Comparison of ENCODE assay signal across 12 cellular contexts in genomic region chr14:61694039-61694438, GRCh38. TPM values are rescaled to one million over a fixed set of nuclear protein-coding genes. Genes with fewer than 3 reads are reported as not detected.
DNase-seq lines count a peak whose midpoint lies in the region; ATAC-seq and TF ChIP-seq lines count a peak whose summit lies in the region.
"Had no signal": no experiment of that assay in that cellular context is flagged by ENCODE, and none has a peak within 500 bp of the region (broad histone marks: within the 10 kb centered on the region; RNA-seq: fewer than 3 reads in every experiment).

No MANE protein-coding gene starts in this region.

- peaks cover 33% of the 10 kb centered on the region for H4K20me1 ChIP-seq in PC-3 (ENCODE audit: low read length)

- no TSS peak for BruUV-seq in PC-3 (replicated peaks; lab: Mats Ljungman, UMichigan)

- peak overlapping the region; percentile 91 for H3K4me2 ChIP-seq in PC-3 (ENCODE audit: low read length)
- H3K4me2 ChIP-seq in skeletal muscle satellite cell (ENCODE audit: low read length), result peak overlapping the region; percentile 92

- no peaks in the 10 kb centered on the region for H3K9me3 Mint-ChIP-seq in activated T-cell treated with anti-CD3 and anti-CD28 coated beads, Interleukin-2, amount 50 U/mL, for 4 hours
- H3K9me3 Mint-ChIP-seq in effector memory CD8-positive, alpha-beta T cell, result no peaks in the 10 kb centered on the region

- no peaks in the 10 kb centered on the region for H3K27me3 ChIP-seq in PC-3 (ENCODE audit: low read length)
- H3K27me3 ChIP-seq in skeletal muscle satellite cell (ENCODE audit: control insufficient read depth, insufficient read depth, low read length), result no peaks in the 10 kb centered on the region
- H3K27me3 ChIP-seq: Peyer's patch, upper lobe of left lung had no signal

- peaks cover 35% of the 10 kb centered on the region for H3K4me1 Mint-ChIP-seq in activated T-cell treated with anti-CD3 and anti-CD28 coated beads, Interleukin-2, amount 50 U/mL, for 4 hours (ENCODE audit: low read depth)
- peaks cover 17 to 33% of the 10 kb centered on the region in 2 donors for H3K4me1 Mint-ChIP-seq in effector memory CD8-positive, alpha-beta T cell (ENCODE audit: low read depth in 2 of 2)

- peaks cover 38% of the 10 kb centered on the region for H3K79me2 ChIP-seq in PC-3 (ENCODE audit: low read length)

- H3K9me3 ChIP-seq in PC-3 (ENCODE audit: low read length) (no peaks in the 10 kb centered on the region), skeletal muscle satellite cell (replicated peaks; ENCODE audit: low read length) (no peaks in the 10 kb centered on the region)
- H3K9me3 ChIP-seq: Peyer's patch, upper lobe of left lung had no signal

- H3K9ac ChIP-seq in PC-3 (ENCODE audit: low read length), result 0 out of 2 replicates have a peak overlapping the region, but pooled peaks have one; percentile 71
- H3K9ac ChIP-seq in skeletal muscle satellite cell (ENCODE audit: low read depth, low read length), result peak overlapping the region; percentile 83

- H3K27ac Mint-ChIP-seq in effector memory CD8-positive, alpha-beta T cell, result peak overlapping the region; percentile 94 to 97

- H3K27ac ChIP-seq in PC-3 (ENCODE audit: low read length), result no peak overlapping the region

- H3K4me3 ChIP-seq in PC-3 (ENCODE audit: low read length), result peak overlapping the region; percentile 86; the same call in 1 of the 2 replicates
- no peak overlapping the region for H3K4me3 ChIP-seq in skeletal muscle satellite cell (ENCODE audit: low read length)

- TF ChIP-seq CTCF in PC-3 (conservative IDR thresholded peaks at IDR 0.05; ENCODE audit: low read depth, low read length), result no peak

- intact Hi-C loops in PC-3 (cut with micrococcal nuclease), result loop anchor here (2.0 kb wide), 2 partner anchors 37 to 63 kb away; no protein-coding TSS in a partner anchor

- H3K27me3 Mint-ChIP-seq in activated T-cell treated with anti-CD3 and anti-CD28 coated beads, Interleukin-2, amount 50 U/mL, for 4 hours (ENCODE audit: low read depth), result no peaks in the 10 kb centered on the region
- H3K27me3 Mint-ChIP-seq in effector memory CD8-positive, alpha-beta T cell, result no peaks in the 10 kb centered on the region

- peaks cover 11% of the 10 kb centered on the region for H3K36me3 Mint-ChIP-seq in activated T-cell treated with anti-CD3 and anti-CD28 coated beads, Interleukin-2, amount 50 U/mL, for 4 hours (ENCODE audit: insufficient read depth)
- peaks cover 15% of the 10 kb centered on the region for H3K36me3 Mint-ChIP-seq in effector memory CD8-positive, alpha-beta T cell (ENCODE audit: insufficient read depth)

- DNase-seq in activated T-cell treated with anti-CD3 and anti-CD28 coated beads, Interleukin-2, amount 50 U/mL, for 4 hours, result no peak
- DNase-seq in activated T-cell treated with anti-CD3 and anti-CD28 coated beads for 4 hours (no peak), PC-3 (no peak), NCI-H82 treated with DMSO at 0.1 percent for 48 hours (lab: John Stamatoyannopoulos, UW; ENCODE audit: unreplicated experiment) (no peak), DMS79 (lab: John Stamatoyannopoulos, UW) (no peak)
- DNase-seq in effector memory CD8-positive, alpha-beta T cell, result no peak
- DNase-seq: EL, NCI-H2171 treated with DMSO at 0.1 percent for 48 hours had no signal

- H3F3A ChIP-seq in PC-3 (ENCODE audit: low read length, unreplicated experiment), result no peaks in the 10 kb centered on the region

- CTCF ChIA-PET in PC-3 (lab: Charles Lee), result interaction anchor here (0.7 kb wide), 1 partner anchor 231 kb away, joined by 3 read pairs; no protein-coding TSS in a partner anchor

- H3K4me3 Mint-ChIP-seq in activated T-cell treated with anti-CD3 and anti-CD28 coated beads, Interleukin-2, amount 50 U/mL, for 4 hours, result peak overlapping the region; percentile 99
- peak overlapping the region; percentile 93 to 98 for H3K4me3 Mint-ChIP-seq in effector memory CD8-positive, alpha-beta T cell

- no peak overlapping the region for H2AFZ ChIP-seq in PC-3 (ENCODE audit: low read length)

- H3K4me1 ChIP-seq in PC-3 (ENCODE audit: insufficient read depth, low read length) (peaks cover 24% of the 10 kb centered on the region), skeletal muscle satellite cell (ENCODE audit: control insufficient read depth, insufficient read depth, low read length) (peaks cover 13% of the 10 kb centered on the region)

- H3K9me2 ChIP-seq in PC-3 (replicated peaks; ENCODE audit: low read length), result no peaks in the 10 kb centered on the region

- no peak for ATAC-seq in activated T-cell treated with anti-CD3 and anti-CD28 coated beads, Interleukin-2, amount 50 U/mL, for 4 hours
- ATAC-seq in PC-3, result no peak
- no peak for ATAC-seq in effector memory CD8-positive, alpha-beta T cell (replicated peaks)
- no peak for ATAC-seq in HG03520 (IDR thresholded peaks at IDR 0.05; ENCODE audit: unreplicated experiment)

- POLR2A ChIA-PET in PC-3 (lab: Charles Lee; ENCODE audit: unreplicated experiment), result interaction anchor here (0.6 kb wide), 1 partner anchor 107 kb away, joined by 3 read pairs; no protein-coding TSS in a partner anchor

- H3K36me3 ChIP-seq in PC-3 (ENCODE audit: low read depth, low read length), result peaks cover 16% of the 10 kb centered on the region; the same call in 1 of the 2 replicates
- peaks cover 32% of the 10 kb centered on the region for H3K36me3 ChIP-seq in skeletal muscle satellite cell (ENCODE audit: insufficient read depth, low read length)
- H3K36me3 ChIP-seq: Peyer's patch, upper lobe of left lung had no signal

RNA-seq across cellular contexts. Expression of gene HIF1A, which starts 1.3 kb away (rescaled TPM):
- 100 to 1,000 TPM; 252 to 294 (median 274) TPM for total RNA-seq in activated T-cell treated with anti-CD3 and anti-CD28 coated beads, Interleukin-2, amount 50 U/mL, for 4 hours
- total RNA-seq in PC-3 (2014; rRNA removed), result 266 and 319 TPM in 2 replicates
- 339 and 489 TPM in 2 replicates for total RNA-seq in skeletal muscle satellite cell (2012; rRNA removed)
